In genomic region chr1:15945011-15945831, GRCh38 we compare ENCODE assay signal across 1 cellular context.
TF ChIP-seq lines count a peak whose summit lies in the region.

No MANE protein-coding gene starts in this region.

TF ChIP-seq in K562, 482 proteins besides CTCF, POLR2A, EP300 and RAD21:
- TF ChIP-seq YY1 (IDR thresholded peaks at IDR 0.05; ENCODE audit: borderline replicate concordance in 1 of 3, control insufficient read depth in 1 of 3, extremely low read depth in 1 of 3, insufficient read depth in 3 of 3, insufficient read length in 1 of 3, insufficient replicate concordance in 2 of 3, low read depth in 1 of 3, low read length in 2 of 3) (no peak), SMAD2 (IDR thresholded peaks at IDR 0.05; ENCODE audit: low read depth, low read length) (no peak), POLR2G (IDR thresholded peaks at IDR 0.05; ENCODE audit: low read depth, low read length) (peak; percentile 64; the same call in 1 of the 2 replicates), ZNF445 (CRISPR knock-in tag; IDR thresholded peaks at IDR 0.05; ENCODE audit: low read depth) (no peak), HMGN3 (IDR thresholded peaks at IDR 0.05; ENCODE audit: borderline replicate concordance, extremely low read depth, insufficient read length, low read depth, low read length) (peak; percentile 21), RBM22 (IDR thresholded peaks at IDR 0.05; ENCODE audit: low read depth, low read length, poor library complexity, severe bottlenecking) (peak; percentile 58)
- TF ChIP-seq, protein P1, sequence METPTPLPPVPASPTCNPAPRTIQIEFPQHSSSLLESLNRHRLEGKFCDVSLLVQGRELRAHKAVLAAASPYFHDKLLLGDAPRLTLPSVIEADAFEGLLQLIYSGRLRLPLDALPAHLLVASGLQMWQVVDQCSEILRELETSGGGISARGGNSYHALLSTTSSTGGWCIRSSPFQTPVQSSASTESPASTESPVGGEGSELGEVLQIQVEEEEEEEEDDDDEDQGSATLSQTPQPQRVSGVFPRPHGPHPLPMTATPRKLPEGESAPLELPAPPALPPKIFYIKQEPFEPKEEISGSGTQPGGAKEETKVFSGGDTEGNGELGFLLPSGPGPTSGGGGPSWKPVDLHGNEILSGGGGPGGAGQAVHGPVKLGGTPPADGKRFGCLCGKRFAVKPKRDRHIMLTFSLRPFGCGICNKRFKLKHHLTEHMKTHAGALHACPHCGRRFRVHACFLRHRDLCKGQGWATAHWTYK (CRISPR knock-in tag; IDR thresholded peaks at IDR 0.05), result no peak
- TF ChIP-seq, protein P2, sequence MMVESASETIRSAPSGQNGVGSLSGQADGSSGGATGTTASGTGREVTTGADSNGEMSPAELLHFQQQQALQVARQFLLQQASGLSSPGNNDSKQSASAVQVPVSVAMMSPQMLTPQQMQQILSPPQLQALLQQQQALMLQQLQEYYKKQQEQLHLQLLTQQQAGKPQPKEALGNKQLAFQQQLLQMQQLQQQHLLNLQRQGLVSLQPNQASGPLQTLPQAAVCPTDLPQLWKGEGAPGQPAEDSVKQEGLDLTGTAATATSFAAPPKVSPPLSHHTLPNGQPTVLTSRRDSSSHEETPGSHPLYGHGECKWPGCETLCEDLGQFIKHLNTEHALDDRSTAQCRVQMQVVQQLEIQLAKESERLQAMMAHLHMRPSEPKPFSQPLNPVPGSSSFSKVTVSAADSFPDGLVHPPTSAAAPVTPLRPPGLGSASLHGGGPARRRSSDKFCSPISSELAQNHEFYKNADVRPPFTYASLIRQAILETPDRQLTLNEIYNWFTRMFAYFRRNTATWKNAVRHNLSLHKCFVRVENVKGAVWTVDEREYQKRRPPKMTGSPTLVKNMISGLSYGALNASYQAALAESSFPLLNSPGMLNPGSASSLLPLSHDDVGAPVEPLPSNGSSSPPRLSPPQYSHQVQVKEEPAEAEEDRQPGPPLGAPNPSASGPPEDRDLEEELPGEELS (CRISPR knock-in tag; IDR thresholded peaks at IDR 0.05; ENCODE audit: borderline replicate concordance), result no peak
TF ChIP-seq in K562: peak in this region for 3.
